Comparison of ENCODE assay signal across 2 cellular contexts in the genomic region with DNA sequence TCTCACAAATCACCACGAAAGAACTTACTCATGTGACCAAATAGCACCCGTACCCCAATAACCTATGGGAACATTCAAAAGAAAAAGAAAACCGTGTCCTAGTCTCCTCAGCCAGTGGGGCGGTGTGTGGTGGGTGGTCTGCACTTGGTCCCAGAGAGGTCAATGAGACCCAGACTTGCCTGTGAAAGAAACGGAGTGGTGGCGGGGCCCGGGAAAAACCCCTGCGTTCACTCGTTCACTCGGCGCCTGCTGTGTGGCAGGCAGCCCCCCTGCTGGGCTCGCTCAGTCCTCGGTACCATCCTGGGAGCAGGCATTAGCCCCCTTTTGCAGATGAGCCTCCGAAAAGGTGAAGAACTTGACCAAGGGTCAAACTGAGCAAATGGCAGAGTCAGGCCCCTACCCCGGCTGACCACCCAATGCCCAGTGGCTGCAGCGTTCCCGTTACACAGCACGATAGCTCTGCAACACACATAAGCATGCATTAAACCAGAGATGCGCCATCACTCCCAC.
TF ChIP-seq lines count a peak whose summit lies in the region.

No MANE protein-coding gene starts in this region.

TF ChIP-seq in SK-N-SH, 30 proteins besides CTCF, POLR2A, EP300 and RAD21:
- TF ChIP-seq TCF12 (IDR thresholded peaks at IDR 0.05), result no peak
- TF ChIP-seq TAF1 (IDR thresholded peaks at IDR 0.05; ENCODE audit: borderline replicate concordance, low read depth, low read length), result no peak
- TF ChIP-seq, protein P1, sequence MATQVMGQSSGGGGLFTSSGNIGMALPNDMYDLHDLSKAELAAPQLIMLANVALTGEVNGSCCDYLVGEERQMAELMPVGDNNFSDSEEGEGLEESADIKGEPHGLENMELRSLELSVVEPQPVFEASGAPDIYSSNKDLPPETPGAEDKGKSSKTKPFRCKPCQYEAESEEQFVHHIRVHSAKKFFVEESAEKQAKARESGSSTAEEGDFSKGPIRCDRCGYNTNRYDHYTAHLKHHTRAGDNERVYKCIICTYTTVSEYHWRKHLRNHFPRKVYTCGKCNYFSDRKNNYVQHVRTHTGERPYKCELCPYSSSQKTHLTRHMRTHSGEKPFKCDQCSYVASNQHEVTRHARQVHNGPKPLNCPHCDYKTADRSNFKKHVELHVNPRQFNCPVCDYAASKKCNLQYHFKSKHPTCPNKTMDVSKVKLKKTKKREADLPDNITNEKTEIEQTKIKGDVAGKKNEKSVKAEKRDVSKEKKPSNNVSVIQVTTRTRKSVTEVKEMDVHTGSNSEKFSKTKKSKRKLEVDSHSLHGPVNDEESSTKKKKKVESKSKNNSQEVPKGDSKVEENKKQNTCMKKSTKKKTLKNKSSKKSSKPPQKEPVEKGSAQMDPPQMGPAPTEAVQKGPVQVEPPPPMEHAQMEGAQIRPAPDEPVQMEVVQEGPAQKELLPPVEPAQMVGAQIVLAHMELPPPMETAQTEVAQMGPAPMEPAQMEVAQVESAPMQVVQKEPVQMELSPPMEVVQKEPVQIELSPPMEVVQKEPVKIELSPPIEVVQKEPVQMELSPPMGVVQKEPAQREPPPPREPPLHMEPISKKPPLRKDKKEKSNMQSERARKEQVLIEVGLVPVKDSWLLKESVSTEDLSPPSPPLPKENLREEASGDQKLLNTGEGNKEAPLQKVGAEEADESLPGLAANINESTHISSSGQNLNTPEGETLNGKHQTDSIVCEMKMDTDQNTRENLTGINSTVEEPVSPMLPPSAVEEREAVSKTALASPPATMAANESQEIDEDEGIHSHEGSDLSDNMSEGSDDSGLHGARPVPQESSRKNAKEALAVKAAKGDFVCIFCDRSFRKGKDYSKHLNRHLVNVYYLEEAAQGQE (IDR thresholded peaks at IDR 0.05; ENCODE audit: low read depth, low read length), result no peak
- TF ChIP-seq, protein P2, sequence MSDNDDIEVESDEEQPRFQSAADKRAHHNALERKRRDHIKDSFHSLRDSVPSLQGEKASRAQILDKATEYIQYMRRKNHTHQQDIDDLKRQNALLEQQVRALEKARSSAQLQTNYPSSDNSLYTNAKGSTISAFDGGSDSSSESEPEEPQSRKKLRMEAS (IDR thresholded peaks at IDR 0.05; ENCODE audit: low read depth), result no peak
- TF ChIP-seq MEF2A (IDR thresholded peaks at IDR 0.05; ENCODE audit: borderline replicate concordance, low read depth), result no peak
- no peak for TF ChIP-seq RXRA (IDR thresholded peaks at IDR 0.05; ENCODE audit: borderline replicate concordance, low read depth)
- no peak for TF ChIP-seq MXI1 (IDR thresholded peaks at IDR 0.05; ENCODE audit: low read depth, low read length)
- no peak for TF ChIP-seq TEAD4 (IDR thresholded peaks at IDR 0.05; ENCODE audit: borderline replicate concordance, insufficient read depth)
- TF ChIP-seq, protein P3, sequence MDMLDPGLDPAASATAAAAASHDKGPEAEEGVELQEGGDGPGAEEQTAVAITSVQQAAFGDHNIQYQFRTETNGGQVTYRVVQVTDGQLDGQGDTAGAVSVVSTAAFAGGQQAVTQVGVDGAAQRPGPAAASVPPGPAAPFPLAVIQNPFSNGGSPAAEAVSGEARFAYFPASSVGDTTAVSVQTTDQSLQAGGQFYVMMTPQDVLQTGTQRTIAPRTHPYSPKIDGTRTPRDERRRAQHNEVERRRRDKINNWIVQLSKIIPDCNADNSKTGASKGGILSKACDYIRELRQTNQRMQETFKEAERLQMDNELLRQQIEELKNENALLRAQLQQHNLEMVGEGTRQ (IDR thresholded peaks at IDR 0.05; ENCODE audit: borderline replicate concordance, low read depth, low read length), result no peak
- no peak for TF ChIP-seq NRF1 (IDR thresholded peaks at IDR 0.05; ENCODE audit: low read depth, low read length)
- TF ChIP-seq, protein P4, sequence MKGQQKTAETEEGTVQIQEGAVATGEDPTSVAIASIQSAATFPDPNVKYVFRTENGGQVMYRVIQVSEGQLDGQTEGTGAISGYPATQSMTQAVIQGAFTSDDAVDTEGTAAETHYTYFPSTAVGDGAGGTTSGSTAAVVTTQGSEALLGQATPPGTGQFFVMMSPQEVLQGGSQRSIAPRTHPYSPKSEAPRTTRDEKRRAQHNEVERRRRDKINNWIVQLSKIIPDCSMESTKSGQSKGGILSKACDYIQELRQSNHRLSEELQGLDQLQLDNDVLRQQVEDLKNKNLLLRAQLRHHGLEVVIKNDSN (IDR thresholded peaks at IDR 0.05; ENCODE audit: borderline replicate concordance, low read depth), result no peak
- TF ChIP-seq SIN3A (IDR thresholded peaks at IDR 0.05; ENCODE audit: borderline replicate concordance, low read depth, low read length), result no peak
- TF ChIP-seq JUND (IDR thresholded peaks at IDR 0.05), result no peak
- TF ChIP-seq, protein P5, sequence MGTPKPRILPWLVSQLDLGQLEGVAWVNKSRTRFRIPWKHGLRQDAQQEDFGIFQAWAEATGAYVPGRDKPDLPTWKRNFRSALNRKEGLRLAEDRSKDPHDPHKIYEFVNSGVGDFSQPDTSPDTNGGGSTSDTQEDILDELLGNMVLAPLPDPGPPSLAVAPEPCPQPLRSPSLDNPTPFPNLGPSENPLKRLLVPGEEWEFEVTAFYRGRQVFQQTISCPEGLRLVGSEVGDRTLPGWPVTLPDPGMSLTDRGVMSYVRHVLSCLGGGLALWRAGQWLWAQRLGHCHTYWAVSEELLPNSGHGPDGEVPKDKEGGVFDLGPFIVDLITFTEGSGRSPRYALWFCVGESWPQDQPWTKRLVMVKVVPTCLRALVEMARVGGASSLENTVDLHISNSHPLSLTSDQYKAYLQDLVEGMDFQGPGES (IDR thresholded peaks at IDR 0.05; ENCODE audit: low read depth, low read length), result no peak
- TF ChIP-seq FOSL2 (IDR thresholded peaks at IDR 0.05; ENCODE audit: borderline replicate concordance, low read depth), result no peak
- no peak for TF ChIP-seq POLR2AphosphoS5 (IDR thresholded peaks at IDR 0.05; ENCODE audit: low read depth, low read length)
- TF ChIP-seq, protein P6, sequence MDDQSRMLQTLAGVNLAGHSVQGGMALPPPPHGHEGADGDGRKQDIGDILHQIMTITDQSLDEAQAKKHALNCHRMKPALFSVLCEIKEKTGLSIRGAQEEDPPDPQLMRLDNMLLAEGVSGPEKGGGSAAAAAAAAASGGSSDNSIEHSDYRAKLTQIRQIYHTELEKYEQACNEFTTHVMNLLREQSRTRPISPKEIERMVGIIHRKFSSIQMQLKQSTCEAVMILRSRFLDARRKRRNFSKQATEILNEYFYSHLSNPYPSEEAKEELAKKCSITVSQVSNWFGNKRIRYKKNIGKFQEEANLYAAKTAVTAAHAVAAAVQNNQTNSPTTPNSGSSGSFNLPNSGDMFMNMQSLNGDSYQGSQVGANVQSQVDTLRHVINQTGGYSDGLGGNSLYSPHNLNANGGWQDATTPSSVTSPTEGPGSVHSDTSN (IDR thresholded peaks at IDR 0.05), result no peak
- no peak for TF ChIP-seq SMC3 (IDR thresholded peaks at IDR 0.05; ENCODE audit: low read depth, low read length)
- TF ChIP-seq ELF1 (IDR thresholded peaks at IDR 0.05), result no peak
- no peak for TF ChIP-seq GATA2 (CRISPR knock-in tag; IDR thresholded peaks at IDR 0.05)
TF ChIP-seq in SK-N-SH: peak in this region for 0.

TF ChIP-seq in SK-N-SH treated with all-trans-retinoic acid at 6 μM for 48 hours, 23 proteins besides CTCF, POLR2A, EP300 and RAD21:
- TF ChIP-seq RARB (CRISPR knock-in tag; IDR thresholded peaks at IDR 0.05) (no peak), ISL1 (CRISPR knock-in tag; IDR thresholded peaks at IDR 0.05) (no peak), PPARA (CRISPR knock-in tag; IDR thresholded peaks at IDR 0.05; ENCODE audit: borderline replicate concordance) (no peak), ZNF70 (CRISPR knock-in tag; IDR thresholded peaks at IDR 0.05) (no peak), BACH2 (CRISPR knock-in tag; IDR thresholded peaks at IDR 0.05; ENCODE audit: borderline replicate concordance) (no peak), GLIS3 (CRISPR knock-in tag; IDR thresholded peaks at IDR 0.05) (no peak), ZNF8 (CRISPR knock-in tag; IDR thresholded peaks at IDR 0.05) (no peak), ARNTL (CRISPR knock-in tag; IDR thresholded peaks at IDR 0.05; ENCODE audit: borderline replicate concordance, low read depth) (no peak), ZFP3 (CRISPR knock-in tag; IDR thresholded peaks at IDR 0.05) (no peak), SNAI2 (CRISPR knock-in tag; IDR thresholded peaks at IDR 0.05) (no peak)
- TF ChIP-seq, protein P7, sequence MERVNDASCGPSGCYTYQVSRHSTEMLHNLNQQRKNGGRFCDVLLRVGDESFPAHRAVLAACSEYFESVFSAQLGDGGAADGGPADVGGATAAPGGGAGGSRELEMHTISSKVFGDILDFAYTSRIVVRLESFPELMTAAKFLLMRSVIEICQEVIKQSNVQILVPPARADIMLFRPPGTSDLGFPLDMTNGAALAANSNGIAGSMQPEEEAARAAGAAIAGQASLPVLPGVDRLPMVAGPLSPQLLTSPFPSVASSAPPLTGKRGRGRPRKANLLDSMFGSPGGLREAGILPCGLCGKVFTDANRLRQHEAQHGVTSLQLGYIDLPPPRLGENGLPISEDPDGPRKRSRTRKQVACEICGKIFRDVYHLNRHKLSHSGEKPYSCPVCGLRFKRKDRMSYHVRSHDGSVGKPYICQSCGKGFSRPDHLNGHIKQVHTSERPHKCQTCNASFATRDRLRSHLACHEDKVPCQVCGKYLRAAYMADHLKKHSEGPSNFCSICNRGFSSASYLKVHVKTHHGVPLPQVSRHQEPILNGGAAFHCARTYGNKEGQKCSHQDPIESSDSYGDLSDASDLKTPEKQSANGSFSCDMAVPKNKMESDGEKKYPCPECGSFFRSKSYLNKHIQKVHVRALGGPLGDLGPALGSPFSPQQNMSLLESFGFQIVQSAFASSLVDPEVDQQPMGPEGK (CRISPR knock-in tag; IDR thresholded peaks at IDR 0.05; ENCODE audit: borderline replicate concordance), result no peak
